ENCODE assay signal across 19 cellular contexts in the genomic region with DNA sequence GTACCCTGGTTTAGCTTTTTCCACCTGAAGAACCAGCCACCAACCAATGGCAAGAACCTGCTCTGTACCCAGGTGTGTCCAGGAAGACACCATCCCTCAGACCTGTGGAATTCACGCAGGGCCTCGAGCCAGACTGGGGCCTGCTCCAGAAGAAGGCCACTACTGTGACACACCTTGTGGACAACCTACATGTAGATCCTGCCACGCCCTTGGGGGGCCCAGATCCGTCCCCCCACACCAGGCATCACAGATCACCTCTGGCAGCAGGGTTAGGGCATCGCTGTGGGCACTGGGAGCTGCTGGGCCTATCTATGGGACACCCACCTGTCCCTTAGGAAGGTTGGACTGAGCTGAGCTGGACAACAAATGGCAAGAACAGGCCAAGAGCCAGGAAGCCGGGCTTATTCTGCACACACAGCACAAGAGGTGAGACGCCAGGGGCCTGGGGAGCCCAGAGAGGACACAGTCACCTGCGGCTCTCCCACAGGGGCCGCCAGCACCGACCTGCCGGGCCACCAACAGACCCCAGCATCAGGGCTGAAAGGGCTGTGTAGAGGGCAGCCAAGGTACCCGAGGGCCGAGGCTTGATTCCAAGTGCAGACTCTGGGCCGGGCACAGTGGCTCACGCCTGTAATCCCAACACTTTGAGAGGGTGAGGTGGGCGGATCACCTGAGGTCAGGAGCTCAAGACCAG. TPM values are rescaled to one million over a fixed set of nuclear protein-coding genes. Genes with fewer than 3 reads are reported as not detected.
DNase-seq lines count a peak whose midpoint lies in the region; ATAC-seq, FAIRE-seq and TF ChIP-seq lines count a peak whose summit lies in the region.
"Had no signal": no experiment of that assay in that cellular context is flagged by ENCODE, and none has a peak within 500 bp of the region (broad histone marks: within the 10 kb centered on the region; RNA-seq: fewer than 3 reads in every experiment).

No MANE protein-coding gene starts in this region.

- peak overlapping the region; percentile 42 for H2AK9ac ChIP-seq in IMR-90 (replicated peaks; ENCODE audit: low read depth, low read length, poor library complexity)

- H3K36me3 Mint-ChIP-seq in central memory CD8-positive, alpha-beta T cell (ENCODE audit: insufficient read depth), result peaks cover 10% of the 10 kb centered on the region

- BruUV-seq in IMR-90 (replicated peaks; lab: Mats Ljungman, UMichigan), result no TSS peak

- H3K4me3 ChIP-seq in IMR-90 (ENCODE audit: insufficient read depth, low read depth, low read length) (no peak overlapping the region), pancreas (no peak overlapping the region), ascending aorta (no peak overlapping the region)
- H3K4me3 ChIP-seq: BLaER1 treated with 17β-estradiol and CSF1 and Interleukin-3, amounts not matched to agents 10 nM and 100 nM; GM23248; HAP-1 had no signal

- peaks cover under 1% of the 10 kb centered on the region for H3K4me1 Mint-ChIP-seq in central memory CD8-positive, alpha-beta T cell

- H2AFZ ChIP-seq in IMR-90 (replicated peaks; ENCODE audit: low read length, poor library complexity), result no peak overlapping the region
- H2AFZ ChIP-seq: GM23248 had no signal

- H3K27ac Mint-ChIP-seq in central memory CD8-positive, alpha-beta T cell (ENCODE audit: low read depth), result peak overlapping the region; percentile 47
- H3K27ac Mint-ChIP-seq: B cell; CD8-positive, alpha-beta T cell; HFFc6 had no signal

- TF ChIP-seq POLR2A in IMR-90 (IDR thresholded peaks at IDR 0.05; ENCODE audit: low read depth, low read length), result no peak

- H4K5ac ChIP-seq in IMR-90 (ENCODE audit: low read depth, low read length), result no peak overlapping the region

- H3K4ac ChIP-seq in IMR-90 (ENCODE audit: low read depth, low read length), result no peak overlapping the region

- H4K20me1 ChIP-seq in IMR-90 (ENCODE audit: insufficient read depth, low read length), result peaks cover 2% of the 10 kb centered on the region; the same call in 1 of the 2 replicates

- H3K9me3 ChIP-seq in IMR-90 (ENCODE audit: control insufficient read depth, insufficient read depth, low read length), result no peaks in the 10 kb centered on the region
- H3K9me3 ChIP-seq in pancreas, result no peaks in the 10 kb centered on the region
- no peaks in the 10 kb centered on the region for H3K9me3 ChIP-seq in ascending aorta
- H3K9me3 ChIP-seq: BLaER1 treated with 17β-estradiol and CSF1 and Interleukin-3, amounts not matched to agents 10 nM and 100 nM; HAP-1 had no signal

- no peak overlapping the region for H3K18ac ChIP-seq in IMR-90 (ENCODE audit: low read depth, low read length)

- H2BK15ac ChIP-seq in IMR-90 (ENCODE audit: low read depth, low read length), result no peak overlapping the region

- in situ Hi-C loops in IMR-90 (cut with MboI; ENCODE audit: low sequenced_read_pairs), result no loop called here
- in situ Hi-C loops in GM13977 (cut with MboI; ENCODE audit: low pct_unique_long_range_greater_than_20kb, low sequenced_read_pairs, unreplicated experiment), result no loop called here

- H3K4me1 ChIP-seq in IMR-90 (ENCODE audit: control insufficient read depth, insufficient read depth, low read length) (no peaks in the 10 kb centered on the region), pancreas (no peaks in the 10 kb centered on the region), ascending aorta (no peaks in the 10 kb centered on the region)
- H3K4me1 ChIP-seq: HAP-1 had no signal

- POLR2A ChIA-PET in IMR-90 (lab: Charles Lee; ENCODE audit: unreplicated experiment), result no interaction called here

- H3K14ac ChIP-seq in IMR-90 (replicated peaks; ENCODE audit: low read depth, low read length), result no peak overlapping the region

- no peak overlapping the region for H3K9ac ChIP-seq in IMR-90 (ENCODE audit: low read depth, low read length)
- H3K9ac ChIP-seq: BLaER1 treated with 17β-estradiol and CSF1 and Interleukin-3, amounts not matched to agents 10 nM and 100 nM; GM23248 had no signal

- no peak overlapping the region for H4K8ac ChIP-seq in IMR-90 (ENCODE audit: low read depth in 2 of 2, low read length in 2 of 2)

- no peak overlapping the region for H3K4me3 Mint-ChIP-seq in central memory CD8-positive, alpha-beta T cell
- H3K4me3 Mint-ChIP-seq: B cell; CD8-positive, alpha-beta T cell; HFFc6 had no signal

- no peak overlapping the region for H2AK5ac ChIP-seq in IMR-90 (ENCODE audit: low read depth, low read length)

- H3K27me3 ChIP-seq in IMR-90 (ENCODE audit: control insufficient read depth, insufficient read depth, low read length) (no peaks in the 10 kb centered on the region), pancreas (no peaks in the 10 kb centered on the region), ascending aorta (no peaks in the 10 kb centered on the region)
- H3K27me3 ChIP-seq: BLaER1 treated with 17β-estradiol and CSF1 and Interleukin-3, amounts not matched to agents 10 nM and 100 nM had no signal

- H3K27ac ChIP-seq in IMR-90 (ENCODE audit: insufficient read depth, low read length), result no peak overlapping the region
- H3K27ac ChIP-seq in pancreas, result no peak overlapping the region
- no peak overlapping the region for H3K27ac ChIP-seq in ascending aorta
- H3K27ac ChIP-seq: BLaER1 treated with 17β-estradiol and CSF1 and Interleukin-3, amounts not matched to agents 10 nM and 100 nM; GM23248; HL-60 had no signal

- dilution Hi-C loops in IMR-90 (cut with HindIII; ENCODE audit: low sequenced_read_pairs, unreplicated experiment), result no loop called here

- peaks cover 4 to 16% of the 10 kb centered on the region in 2 experiments for H3K79me1 ChIP-seq in IMR-90 (ENCODE audit: low read depth in 1 of 2, low read length in 2 of 2)

- no peak overlapping the region for H3K4me2 ChIP-seq in IMR-90 (ENCODE audit: low read depth, low read length)
- H3K4me2 ChIP-seq: BLaER1 treated with 17β-estradiol and CSF1 and Interleukin-3, amounts not matched to agents 10 nM and 100 nM had no signal

- FAIRE-seq in pancreas (lab: Jason Lieb, UNC), result no peak
- FAIRE-seq: GM19239 had no signal

- intact Hi-C loops in cardiac septum (cut with DNase I), result no loop called here
- intact Hi-C loops in Right ventricle myocardium superior (cut with DNase I), result no loop called here
- intact Hi-C loops in IMR-90 (cut with micrococcal nuclease), result no loop called here
- intact Hi-C loops in pancreas (cut with DNase I), result loop anchor here in 1 of 3 donors (5.0 kb wide), 1 partner anchor 297 kb away; no protein-coding TSS in a partner anchor
- intact Hi-C loops in ascending aorta (cut with DNase I), result no loop called here

- no peak overlapping the region for H2BK120ac ChIP-seq in IMR-90 (ENCODE audit: low read depth, low read length)

- CTCF ChIA-PET in IMR-90 (lab: Yijun Ruan, JAX), result no interaction called here

- TF ChIP-seq RAD21 in IMR-90 (IDR thresholded peaks at IDR 0.05; ENCODE audit: low read length), result no peak

- H3K27me3 Mint-ChIP-seq in central memory CD8-positive, alpha-beta T cell, result no peaks in the 10 kb centered on the region
- H3K27me3 Mint-ChIP-seq: B cell had no signal

- ATAC-seq in Right ventricle myocardium superior (ENCODE audit: poor library complexity), result no peak
- no peak for ATAC-seq in IMR-90 (ENCODE audit: low read depth)
- no peak for ATAC-seq in central memory CD8-positive, alpha-beta T cell (replicated peaks; ENCODE audit: extremely low read depth, poor library complexity, severe bottlenecking)
- ATAC-seq in pancreas, result peak in 1 of 4 donors; percentile 1
- no peak for ATAC-seq in GM21515 (IDR thresholded peaks at IDR 0.05; ENCODE audit: unreplicated experiment)
- ATAC-seq: CD8-positive, alpha-beta T cell had no signal

- no peak overlapping the region for H3K56ac ChIP-seq in IMR-90 (ENCODE audit: extremely low read depth, insufficient read depth, low read length)

- H3K9me1 ChIP-seq in IMR-90 (ENCODE audit: insufficient read depth, low read length), result no peaks in the 10 kb centered on the region

- no peak overlapping the region for H2BK20ac ChIP-seq in IMR-90 (ENCODE audit: low read depth, low read length)

- H3K23ac ChIP-seq in IMR-90 (ENCODE audit: low read depth, low read length), result no peak overlapping the region

- peak; percentile 73 for DNase-seq in cardiac septum (ENCODE audit: low spot score)
- DNase-seq in Right ventricle myocardium superior, result no peak
- no peak for DNase-seq in IMR-90
- no peak for DNase-seq in central memory CD8-positive, alpha-beta T cell (ENCODE audit: low spot score in 2 of 2)
- DNase-seq in pancreas, result peak in 4 of 6 donors; percentile 38 to 70 (median 51)
- DNase-seq in GM13977 (ENCODE audit: low spot score), result no peak
- no peak for DNase-seq in ascending aorta (ENCODE audit: low spot score in 2 of 2)
- DNase-seq: Calu3; CD8-positive, alpha-beta T cell; DMS79 treated with DMSO at 0.1 percent for 48 hours; GF-D8; GM23248; HFFc6 had no signal

- H2BK5ac ChIP-seq in IMR-90 (ENCODE audit: low read depth, low read length, poor library complexity, severe bottlenecking), result no peak overlapping the region

- WGBS in IMR-90 (ENCODE audit: extremely low coverage in 2 of 2, insufficient read length in 1 of 2), 2 experiments, result 90% methylated on average over 2 of the region's 16 CpGs; no CpG with 5 or more reads in 1 of the 2 experiments
- 89 to 90% methylated on average over 15 to 16 of the region's 16 CpGs for WGBS in pancreas, 2 donors

- H3K9me3 Mint-ChIP-seq in central memory CD8-positive, alpha-beta T cell, result no peaks in the 10 kb centered on the region
- H3K9me3 Mint-ChIP-seq: CD8-positive, alpha-beta T cell; HFFc6 had no signal

- peaks cover 61% of the 10 kb centered on the region for H3K36me3 ChIP-seq in IMR-90 (ENCODE audit: control insufficient read depth, insufficient read depth, low read length)
- H3K36me3 ChIP-seq in pancreas, result peaks cover 0 to 34% (median 7%) of the 10 kb centered on the region in 3 donors
- H3K36me3 ChIP-seq in ascending aorta, result peaks cover 50 to 91% of the 10 kb centered on the region in 2 donors

- no peak overlapping the region for H4K91ac ChIP-seq in IMR-90 (ENCODE audit: insufficient read depth, low read depth, low read length)

- TF ChIP-seq CTCF in IMR-90 (conservative IDR thresholded peaks at IDR 0.05; ENCODE audit: low read depth, low read length), result no peak
- no peak for TF ChIP-seq CTCF in pancreas (IDR thresholded peaks at IDR 0.05)
- TF ChIP-seq CTCF in GM13977 (IDR thresholded peaks at IDR 0.05; ENCODE audit: extremely low read depth, insufficient read depth, missing control alignments), result no peak
- no peak for TF ChIP-seq CTCF in ascending aorta (IDR thresholded peaks at IDR 0.05)

RNA-seq across cellular contexts. Expression of a gene that starts 7.7 kb away (rescaled TPM):
- total RNA-seq in cardiac septum, result 13.6 TPM
- total RNA-seq in Right ventricle myocardium superior, result 13.0 TPM
- total RNA-seq in IMR-90 (2012; rRNA removed), result 7.5 and 7.9 TPM in 2 replicates
- polyA plus RNA-seq in IMR-90 (2012; rRNA removed), result 24.8 and 27.5 TPM in 2 replicates
- 14.4 and 23.9 TPM in 2 replicates for polyA plus RNA-seq in IMR-90 (2012; cell fraction: cytosol; rRNA removed)
- 48.3 and 135 TPM in 2 replicates for polyA plus RNA-seq in IMR-90 (2012; cell fraction: nucleus; rRNA removed; ENCODE audit: low replicate concordance)
- 10 to 100 TPM in 5 of 6 donors, 1 to 10 TPM in 1; 9.4 to 17.5 (median 12.2) TPM for total RNA-seq in pancreas
- 10 to 100 TPM; 40.0 to 66.0 TPM for polyA plus RNA-seq in pancreas
- total RNA-seq in ascending aorta, result 75.6 TPM

RNA-seq across cellular contexts. Expression of a gene that starts 16.3 kb away (rescaled TPM):
- total RNA-seq in cardiac septum, result 1.1 TPM
- total RNA-seq in Right ventricle myocardium superior, result 0.19 TPM
- 0.18 and 0.28 TPM in 2 replicates for total RNA-seq in IMR-90 (2012; rRNA removed)
- polyA plus RNA-seq in IMR-90 (2012; rRNA removed), result 0.84 and 1.1 TPM in 2 replicates
- 0.22 and 0.96 TPM in 2 replicates for polyA plus RNA-seq in IMR-90 (2012; cell fraction: cytosol; rRNA removed)
- 2.6 and 6.7 TPM in 2 replicates for polyA plus RNA-seq in IMR-90 (2012; cell fraction: nucleus; rRNA removed; ENCODE audit: low replicate concordance)
- 10 to 100 TPM in 4 of 6 donors, 1 to 10 TPM in 2; 7.9 to 11.9 (median 10.7) TPM for total RNA-seq in pancreas
- 10 to 100 TPM in 1 of 2 donors, 1 to 10 TPM in 1; 2.5 to 15.3 TPM for polyA plus RNA-seq in pancreas
- not detected for total RNA-seq in ascending aorta

RNA-seq across cellular contexts. Expression of a gene that starts 31.8 kb away (rescaled TPM):
- 634 TPM for total RNA-seq in cardiac septum
- total RNA-seq in Right ventricle myocardium superior, result 369 TPM
- 12,144 and 15,732 TPM in 2 replicates for total RNA-seq in IMR-90 (2012; rRNA removed)
- 10,271 and 10,907 TPM in 2 replicates for polyA plus RNA-seq in IMR-90 (2012; rRNA removed)
- 46,606 and 47,328 TPM in 2 replicates for polyA plus RNA-seq in IMR-90 (2012; cell fraction: cytosol; rRNA removed)
- 8,917 and 28,399 TPM in 2 replicates for polyA plus RNA-seq in IMR-90 (2012; cell fraction: nucleus; rRNA removed; ENCODE audit: low replicate concordance)
- 1,000 to 10,000 TPM; 1,458 to 2,872 (median 2,024) TPM for total RNA-seq in pancreas
- 1,000 to 10,000 TPM in 1 of 2 donors, 100 to 1,000 TPM in 1; 889 to 1,003 TPM for polyA plus RNA-seq in pancreas
- 6,075 TPM for total RNA-seq in ascending aorta

Comparison
In these comparisons a context has a peak if more than half of its experiments do, and no peak if none do; other contexts are left out.
1. DNase-seq: peak in cardiac septum (single experiment) and pancreas (4 of 6); none in Right ventricle myocardium superior (single experiment), IMR-90 (single experiment), central memory CD8-positive, alpha-beta T cell (0 of 2), GM13977 (single experiment) and ascending aorta (0 of 2).